ENCODE assay signal across 8 cellular contexts in the genomic region with DNA sequence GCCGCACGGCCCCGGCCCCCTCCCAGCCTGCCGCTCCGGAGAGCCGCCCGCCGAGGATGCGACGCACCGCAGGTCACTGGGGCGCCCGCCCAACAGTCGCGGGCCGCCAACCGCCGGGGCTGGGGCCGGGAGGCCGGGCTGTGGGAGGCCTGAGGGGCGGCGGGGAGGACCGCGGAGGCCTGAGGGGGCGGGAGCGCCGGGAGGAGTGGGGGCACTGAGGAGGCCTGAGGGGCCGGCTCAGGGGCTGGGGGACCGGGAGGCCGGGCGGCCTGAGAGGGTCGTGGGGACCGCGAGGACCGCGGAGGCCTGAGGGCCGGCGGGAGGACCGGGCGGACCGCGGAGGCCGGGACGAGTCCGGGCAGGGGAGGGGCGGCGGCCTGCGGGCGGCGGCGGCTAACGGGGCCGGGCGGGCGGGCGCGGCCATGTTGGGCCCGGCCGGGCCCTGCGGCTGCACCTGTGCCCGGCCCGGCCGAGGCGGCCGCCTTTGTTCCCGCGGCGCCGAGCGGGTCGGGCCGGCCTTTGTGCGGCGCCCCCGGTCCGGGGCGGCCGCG. TPM values are rescaled to one million over a fixed set of nuclear protein-coding genes. Genes with fewer than 3 reads are reported as not detected.
DNase-seq lines count a peak whose midpoint lies in the region; ATAC-seq, FAIRE-seq and TF ChIP-seq lines count a peak whose summit lies in the region.

No MANE protein-coding gene starts in this region.

- H3K4me3 ChIP-seq in coronary artery: peak overlapping the region; percentile 97
- H3K4me3 ChIP-seq in mononuclear cell (ENCODE audit: low read length): peak overlapping the region; percentile 56

- FAIRE-seq in GM12892 (lab: Jason Lieb, UNC): no peak

- H3K4me1 ChIP-seq in ES-I3 (ENCODE audit: insufficient read depth, low read length): peaks cover 9% of the 10 kb centered on the region
- H3K4me1 ChIP-seq in mononuclear cell (ENCODE audit: insufficient read depth, low read length): peaks cover 22% of the 10 kb centered on the region

- H3K36me3 ChIP-seq in ES-I3 (ENCODE audit: insufficient read depth, low read length): no peaks in the 10 kb centered on the region

- H3K27me3 ChIP-seq in mononuclear cell (ENCODE audit: insufficient read depth, low read length): no peaks in the 10 kb centered on the region

- peak overlapping the region; percentile 82 to 95 for H3K27ac ChIP-seq in coronary artery

- no peak for TF ChIP-seq CTCF in coronary artery (IDR thresholded peaks at IDR 0.05)

- peak overlapping the region; percentile 83 for H3K9ac ChIP-seq in ES-I3 (ENCODE audit: low read depth, low read length)

- DNase-seq in HuH-7.5 (ENCODE audit: low spot score) (peak; percentile 67), coronary artery (ENCODE audit: low spot score) (no peak), NCI-H1930 (lab: John Stamatoyannopoulos, UW) (no peak), GM12892 (ENCODE audit: insufficient read length) (no peak)
- no peak for DNase-seq in effector CD4-positive, alpha-beta T cell

- no peak for TF ChIP-seq POLR2A in GM12892 (IDR thresholded peaks at IDR 0.05; ENCODE audit: low read depth, low read length)

- H3K9me3 ChIP-seq in ES-I3 (ENCODE audit: control insufficient read depth, insufficient read depth, low read length) (no peaks in the 10 kb centered on the region), mononuclear cell (ENCODE audit: low read depth, low read length) (no peaks in the 10 kb centered on the region)

- ATAC-seq in GM21381 (IDR thresholded peaks at IDR 0.05; ENCODE audit: unreplicated experiment): peak; percentile 15

RNA-seq across cellular contexts. Expression of gene NSD2, which starts 0.4 kb away (rescaled TPM):
- total RNA-seq in mononuclear cell: 45.3 TPM
- polyA plus RNA-seq in GM12892 (2012; ENCODE audit: missing spikeins): 61.7 TPM

RNA-seq across cellular contexts. Expression of gene LETM1, which starts 15.6 kb away (rescaled TPM):
- total RNA-seq in mononuclear cell: 16.0 TPM
- 15.3 TPM for polyA plus RNA-seq in GM12892 (2012; ENCODE audit: missing spikeins)
